Comparison of ENCODE assay signal across 28 cellular contexts in the genomic region with DNA sequence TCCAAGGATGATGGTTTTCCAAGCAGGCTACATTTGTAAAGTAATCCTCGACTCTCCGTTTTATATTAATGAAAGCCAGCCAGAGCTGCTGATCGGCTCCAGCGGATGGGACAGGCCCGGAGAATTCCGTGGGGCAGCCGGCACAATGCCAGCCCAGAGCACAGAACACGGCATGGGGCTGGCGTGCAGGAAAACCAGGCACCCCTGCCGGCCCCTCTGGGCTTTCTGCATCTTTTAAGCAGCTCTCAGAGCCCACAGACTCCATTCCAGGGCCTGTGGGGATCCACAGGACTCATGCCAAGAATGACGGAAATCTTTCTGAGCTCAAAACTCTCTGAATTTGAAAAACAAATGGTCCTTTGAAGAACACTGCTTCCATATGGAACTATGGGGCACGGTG.
DNase-seq lines count a peak whose midpoint lies in the region; TF ChIP-seq lines count a peak whose summit lies in the region.
"Had no signal": no experiment of that assay in that cellular context is flagged by ENCODE, and none has a peak within 500 bp of the region (broad histone marks: within the 10 kb centered on the region; RNA-seq: fewer than 3 reads in every experiment).

No MANE protein-coding gene starts in this region.

- intact Hi-C loops in dorsolateral prefrontal cortex (cut with DNase I): no loop called here

- no peaks in the 10 kb centered on the region for H3K36me3 Mint-ChIP-seq in mesothelial cell of epicardium
- H3K36me3 Mint-ChIP-seq: activated CD4-positive, alpha-beta memory T cell treated with anti-CD3 and anti-CD28 coated beads for 36 hours; CD14-positive monocyte had no signal

- POLR2A ChIA-PET in GM10248 (lab: Yijun Ruan, JAX): no interaction called here

- DNase-seq in AG08396 (ENCODE audit: low spot score): peak; percentile 49
- peak; percentile 66 for DNase-seq in SK-MEL-5 (ENCODE audit: low read depth, low spot score)
- peak in 1 of 10 donors; percentile 41 for DNase-seq in dorsolateral prefrontal cortex
- DNase-seq in mesothelial cell of epicardium (ENCODE audit: low spot score in 2 of 2, unreplicated experiment in 2 of 2): no peak
- DNase-seq in NCI-H146 treated with DMSO at 0.1 percent for 48 hours (lab: John Stamatoyannopoulos, UW; ENCODE audit: unreplicated experiment): no peak
- DNase-seq in H4 (ENCODE audit: low spot score): no peak
- DNase-seq in NCI-H1092 treated with DMSO at 0.1 percent for 48 hours (lab: John Stamatoyannopoulos, UW): no peak
- DNase-seq in GM10248 (ENCODE audit: extremely low spot score): no peak
- DNase-seq: activated CD4-positive, alpha-beta memory T cell treated with anti-CD3 and anti-CD28 coated beads for 36 hours; activated gamma-delta T cell treated with Interleukin-2 at 50 U/mL for 16 hours; activated T-cell treated with anti-CD3 and anti-CD28 coated beads for 4 hours; amniotic stem cell; DMS153; effector memory CD4-positive, alpha-beta T cell; esophagus squamous epithelium; GF-D8; GM23248; heart right ventricle; NCI-H187; NCI-H2227 treated with DMSO at 0.1 percent for 48 hours; NCI-H748 treated with DMSO at 0.1 percent for 48 hours; SHP77 treated with DMSO at 0.1 percent for 48 hours; T-helper 2 cell had no signal

- peak overlapping the region in 30 of 59 donors; percentile 0 to 51 (median 22) for H3K4me3 ChIP-seq in dorsolateral prefrontal cortex
- H3K4me3 ChIP-seq: A549, esophagus squamous epithelium, GM23248, heart right ventricle, K562, right atrium auricular region had no signal

- H3K4me1 Mint-ChIP-seq in mesothelial cell of epicardium: peaks cover 3% of the 10 kb centered on the region
- H3K4me1 Mint-ChIP-seq: central memory CD8-positive, alpha-beta T cell had no signal

- H3K27ac ChIP-seq in dorsolateral prefrontal cortex: peak overlapping the region in 31 of 59 donors; percentile 3 to 79 (median 36)
- H3K27ac ChIP-seq: A549, esophagus squamous epithelium, GM23248, heart right ventricle, right atrium auricular region had no signal

- H3K4me3 Mint-ChIP-seq in mesothelial cell of epicardium: no peak overlapping the region
- H3K4me3 Mint-ChIP-seq: activated CD4-positive, alpha-beta memory T cell treated with anti-CD3 and anti-CD28 coated beads for 36 hours; CD14-positive monocyte; central memory CD8-positive, alpha-beta T cell had no signal

- in situ Hi-C loops in SK-MEL-5 (cut with HindIII; ENCODE audit: low pct_unique_long_range_greater_than_20kb, low sequenced_read_pairs): no loop called here

- H3K27ac Mint-ChIP-seq in mesothelial cell of epicardium: peak overlapping the region; percentile 43
- H3K27ac Mint-ChIP-seq: activated CD4-positive, alpha-beta memory T cell treated with anti-CD3 and anti-CD28 coated beads for 36 hours; CD14-positive monocyte had no signal

- CTCF ChIA-PET in GM10248 (lab: Yijun Ruan, JAX): interaction anchor here (1.1 kb wide), 1 partner anchor 9 kb away, joined by 3 read pairs; no protein-coding TSS in a partner anchor

- no peaks in the 10 kb centered on the region for H3K27me3 ChIP-seq in dorsolateral prefrontal cortex
- H3K27me3 ChIP-seq: right atrium auricular region had no signal

- peaks cover 4% of the 10 kb centered on the region for H3K9me3 Mint-ChIP-seq in mesothelial cell of epicardium
- H3K9me3 Mint-ChIP-seq: central memory CD8-positive, alpha-beta T cell had no signal

- H3K27me3 Mint-ChIP-seq in mesothelial cell of epicardium (ENCODE audit: low read depth): peaks cover 16% of the 10 kb centered on the region
- H3K27me3 Mint-ChIP-seq: central memory CD8-positive, alpha-beta T cell had no signal

- TF ChIP-seq CTCF in dorsolateral prefrontal cortex (IDR thresholded peaks at IDR 0.05 in 54 of 56, conservative IDR thresholded peaks at IDR 0.05 in 2 of 56; ENCODE audit: low read depth in 1 of 56, partially characterized antibody in 56 of 56) (no peak), mesothelial cell of epicardium (IDR thresholded peaks at IDR 0.05; ENCODE audit: unreplicated experiment) (no peak), GM10248 (IDR thresholded peaks at IDR 0.05; ENCODE audit: control extremely low read depth, extremely low read depth, low read depth, missing control alignments) (no peak)

Comparison
In these comparisons a context has a peak if more than half of its experiments do, and no peak if none do; other contexts are left out.
1. DNase-seq: peak in AG08396 (single experiment) and SK-MEL-5 (single experiment); none in mesothelial cell of epicardium (0 of 2), NCI-H146 treated with DMSO at 0.1 percent for 48 hours (single experiment), H4 (single experiment), NCI-H1092 treated with DMSO at 0.1 percent for 48 hours (single experiment) and GM10248 (single experiment).